ENCODE assay signal across 1 cellular context in the genomic region with DNA sequence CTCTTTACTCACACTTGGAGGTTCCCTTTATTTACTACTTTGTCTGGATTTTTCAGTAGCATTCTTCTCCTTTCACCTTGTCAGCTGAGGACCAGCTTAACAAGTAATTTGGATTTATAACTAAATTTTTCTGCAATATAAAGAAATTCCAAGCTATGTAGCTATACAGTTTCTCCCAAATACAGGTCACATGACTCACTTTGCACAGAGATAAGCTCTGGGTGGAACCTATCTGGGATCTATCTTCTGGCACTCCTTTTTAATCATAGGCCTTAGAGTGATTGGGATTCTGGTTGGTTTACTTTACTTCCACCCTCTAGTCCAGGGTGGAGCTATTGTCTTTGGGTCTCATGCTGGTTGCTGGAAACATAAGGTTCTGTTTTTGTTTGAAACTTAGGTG.
TF ChIP-seq lines count a peak whose summit lies in the region.

No MANE protein-coding gene starts in this region.

TF ChIP-seq in K562, 482 proteins besides CTCF, POLR2A, EP300 and RAD21 (continued from another document):
- TF ChIP-seq TOE1 (IDR thresholded peaks at IDR 0.05; ENCODE audit: borderline replicate concordance), result peak; percentile 78; the same call in 1 of the 2 replicates
- TF ChIP-seq TOE1 (CRISPR knock-in tag; IDR thresholded peaks at IDR 0.05; ENCODE audit: borderline replicate concordance, low read depth), result no peak
- no peak for TF ChIP-seq TAF7 (tag; IDR thresholded peaks at IDR 0.05)
- TF ChIP-seq, protein P1, sequence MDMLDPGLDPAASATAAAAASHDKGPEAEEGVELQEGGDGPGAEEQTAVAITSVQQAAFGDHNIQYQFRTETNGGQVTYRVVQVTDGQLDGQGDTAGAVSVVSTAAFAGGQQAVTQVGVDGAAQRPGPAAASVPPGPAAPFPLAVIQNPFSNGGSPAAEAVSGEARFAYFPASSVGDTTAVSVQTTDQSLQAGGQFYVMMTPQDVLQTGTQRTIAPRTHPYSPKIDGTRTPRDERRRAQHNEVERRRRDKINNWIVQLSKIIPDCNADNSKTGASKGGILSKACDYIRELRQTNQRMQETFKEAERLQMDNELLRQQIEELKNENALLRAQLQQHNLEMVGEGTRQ (CRISPR knock-in tag; IDR thresholded peaks at IDR 0.05), result peak; percentile 66
TF ChIP-seq in K562: peak in this region for 5.
